In genomic region chr2:35973132-35973736, GRCh38 we compare ENCODE assay signal across 9 cellular contexts.
DNase-seq lines count a peak whose midpoint lies in the region; ATAC-seq and TF ChIP-seq lines count a peak whose summit lies in the region.
"Had no signal": no experiment of that assay in that cellular context is flagged by ENCODE, and none has a peak within 500 bp of the region (broad histone marks: within the 10 kb centered on the region; RNA-seq: fewer than 3 reads in every experiment).

No MANE protein-coding gene starts in this region.

- peak; percentile 69 for ATAC-seq in HG02571 (IDR thresholded peaks at IDR 0.05; ENCODE audit: unreplicated experiment)

- H3K36me3 Mint-ChIP-seq in progenitor cell of endocrine pancreas (ENCODE audit: insufficient read depth) = no peaks in the 10 kb centered on the region

- H3K4me3 Mint-ChIP-seq in progenitor cell of endocrine pancreas (ENCODE audit: low read depth) = no peak overlapping the region
- H3K4me3 Mint-ChIP-seq: central memory CD8-positive, alpha-beta T cell had no signal

- no peaks in the 10 kb centered on the region for H3K9me3 Mint-ChIP-seq in progenitor cell of endocrine pancreas (ENCODE audit: low read depth)
- H3K9me3 Mint-ChIP-seq: central memory CD8-positive, alpha-beta T cell had no signal

- H3K4me1 Mint-ChIP-seq in progenitor cell of endocrine pancreas (ENCODE audit: low read depth) = no peaks in the 10 kb centered on the region
- H3K4me1 Mint-ChIP-seq: central memory CD8-positive, alpha-beta T cell had no signal

- DNase-seq in A172 (ENCODE audit: low spot score) = peak; percentile 51
- no peak for DNase-seq in GM12864 (ENCODE audit: low read depth)
- peak; percentile 24 for DNase-seq in NCI-H226
- peak; percentile 25 for DNase-seq in epithelial cell of proximal tubule (ENCODE audit: low read depth)
- no peak for DNase-seq in progenitor cell of endocrine pancreas (ENCODE audit: low spot score, unreplicated experiment)
- DNase-seq in NCI-H2081 (lab: John Stamatoyannopoulos, UW) = no peak
- DNase-seq in ureter (ENCODE audit: low spot score) = no peak

- H3K27ac Mint-ChIP-seq in progenitor cell of endocrine pancreas = no peak overlapping the region

- TF ChIP-seq CTCF in GM12864 (IDR thresholded peaks at IDR 0.05; ENCODE audit: low read depth, low read length, missing control alignments) = peak; percentile 55
- TF ChIP-seq CTCF in epithelial cell of proximal tubule (conservative IDR thresholded peaks at IDR 0.05; ENCODE audit: low read depth, low read length) = peak; percentile 84
- TF ChIP-seq CTCF in progenitor cell of endocrine pancreas (IDR thresholded peaks at IDR 0.05; ENCODE audit: unreplicated experiment) = peak; percentile 65

- no peak overlapping the region for H3K4me3 ChIP-seq in GM12864 (ENCODE audit: low read depth, low read length)
- H3K4me3 ChIP-seq in epithelial cell of proximal tubule (ENCODE audit: low read depth, low read length) = no peak overlapping the region

- H3K27me3 Mint-ChIP-seq in progenitor cell of endocrine pancreas = no peaks in the 10 kb centered on the region

Comparison
In these comparisons a context has a peak if more than half of its experiments do, and no peak if none do; other contexts are left out.
1. DNase-seq: peak in A172 (single experiment), NCI-H226 (single experiment) and epithelial cell of proximal tubule (single experiment); none in GM12864 (single experiment), progenitor cell of endocrine pancreas (single experiment), NCI-H2081 (0 of 2) and ureter (single experiment).
2. Peak in every context shown above with its lines, with median percentiles within 50 percentile points of each other: CTCF ChIP-seq.